ENCODE assay signal across 1 cellular context in genomic region chr13:36297600-36298338, GRCh38.
A peak's percentile ranks its signal among the peaks of the same experiment; 100 is the strongest.
TF ChIP-seq lines count a peak whose summit lies in the region.

CCDC169 (minus strand) TSS chr13:36297814; CDS start chr13:36297719, 95 bp downstream.

TF ChIP-seq in HepG2, 621 proteins besides CTCF, POLR2A, EP300 and RAD21 (continued from another document):
- TF ChIP-seq, protein P1, sequence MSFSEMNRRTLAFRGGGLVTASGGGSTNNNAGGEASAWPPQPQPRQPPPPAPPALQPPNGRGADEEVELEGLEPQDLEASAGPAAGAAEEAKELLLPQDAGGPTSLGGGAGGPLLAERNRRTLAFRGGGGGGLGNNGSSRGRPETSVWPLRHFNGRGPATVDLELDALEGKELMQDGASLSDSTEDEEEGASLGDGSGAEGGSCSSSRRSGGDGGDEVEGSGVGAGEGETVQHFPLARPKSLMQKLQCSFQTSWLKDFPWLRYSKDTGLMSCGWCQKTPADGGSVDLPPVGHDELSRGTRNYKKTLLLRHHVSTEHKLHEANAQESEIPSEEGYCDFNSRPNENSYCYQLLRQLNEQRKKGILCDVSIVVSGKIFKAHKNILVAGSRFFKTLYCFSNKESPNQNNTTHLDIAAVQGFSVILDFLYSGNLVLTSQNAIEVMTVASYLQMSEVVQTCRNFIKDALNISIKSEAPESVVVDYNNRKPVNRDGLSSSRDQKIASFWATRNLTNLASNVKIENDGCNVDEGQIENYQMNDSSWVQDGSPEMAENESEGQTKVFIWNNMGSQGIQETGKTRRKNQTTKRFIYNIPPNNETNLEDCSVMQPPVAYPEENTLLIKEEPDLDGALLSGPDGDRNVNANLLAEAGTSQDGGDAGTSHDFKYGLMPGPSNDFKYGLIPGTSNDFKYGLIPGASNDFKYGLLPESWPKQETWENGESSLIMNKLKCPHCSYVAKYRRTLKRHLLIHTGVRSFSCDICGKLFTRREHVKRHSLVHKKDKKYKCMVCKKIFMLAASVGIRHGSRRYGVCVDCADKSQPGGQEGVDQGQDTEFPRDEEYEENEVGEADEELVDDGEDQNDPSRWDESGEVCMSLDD (CRISPR knock-in tag; IDR thresholded peaks at IDR 0.05; ENCODE audit: borderline replicate concordance) = peak; percentile 73; the same call in 1 of the 2 replicates
- TF ChIP-seq, protein P2, sequence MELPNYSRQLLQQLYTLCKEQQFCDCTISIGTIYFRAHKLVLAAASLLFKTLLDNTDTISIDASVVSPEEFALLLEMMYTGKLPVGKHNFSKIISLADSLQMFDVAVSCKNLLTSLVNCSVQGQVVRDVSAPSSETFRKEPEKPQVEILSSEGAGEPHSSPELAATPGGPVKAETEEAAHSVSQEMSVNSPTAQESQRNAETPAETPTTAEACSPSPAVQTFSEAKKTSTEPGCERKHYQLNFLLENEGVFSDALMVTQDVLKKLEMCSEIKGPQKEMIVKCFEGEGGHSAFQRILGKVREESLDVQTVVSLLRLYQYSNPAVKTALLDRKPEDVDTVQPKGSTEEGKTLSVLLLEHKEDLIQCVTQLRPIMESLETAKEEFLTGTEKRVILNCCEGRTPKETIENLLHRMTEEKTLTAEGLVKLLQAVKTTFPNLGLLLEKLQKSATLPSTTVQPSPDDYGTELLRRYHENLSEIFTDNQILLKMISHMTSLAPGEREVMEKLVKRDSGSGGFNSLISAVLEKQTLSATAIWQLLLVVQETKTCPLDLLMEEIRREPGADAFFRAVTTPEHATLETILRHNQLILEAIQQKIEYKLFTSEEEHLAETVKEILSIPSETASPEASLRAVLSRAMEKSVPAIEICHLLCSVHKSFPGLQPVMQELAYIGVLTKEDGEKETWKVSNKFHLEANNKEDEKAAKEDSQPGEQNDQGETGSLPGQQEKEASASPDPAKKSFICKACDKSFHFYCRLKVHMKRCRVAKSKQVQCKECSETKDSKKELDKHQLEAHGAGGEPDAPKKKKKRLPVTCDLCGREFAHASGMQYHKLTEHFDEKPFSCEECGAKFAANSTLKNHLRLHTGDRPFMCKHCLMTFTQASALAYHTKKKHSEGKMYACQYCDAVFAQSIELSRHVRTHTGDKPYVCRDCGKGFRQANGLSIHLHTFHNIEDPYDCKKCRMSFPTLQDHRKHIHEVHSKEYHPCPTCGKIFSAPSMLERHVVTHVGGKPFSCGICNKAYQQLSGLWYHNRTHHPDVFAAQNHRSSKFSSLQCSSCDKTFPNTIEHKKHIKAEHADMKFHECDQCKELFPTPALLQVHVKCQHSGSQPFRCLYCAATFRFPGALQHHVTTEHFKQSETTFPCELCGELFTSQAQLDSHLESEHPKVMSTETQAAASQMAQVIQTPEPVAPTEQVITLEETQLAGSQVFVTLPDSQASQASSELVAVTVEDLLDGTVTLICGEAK (IDR thresholded peaks at IDR 0.05) = no peak
- TF ChIP-seq, protein P2 (CRISPR knock-in tag; IDR thresholded peaks at IDR 0.05) = 0 out of 2 replicates have a peak, but pooled peaks have one; percentile 43
- TF ChIP-seq ZNF281 (CRISPR knock-in tag; IDR thresholded peaks at IDR 0.05; ENCODE audit: borderline replicate concordance) = peak; percentile 51; the same call in 1 of the 2 replicates
- TF ChIP-seq, protein P3, sequence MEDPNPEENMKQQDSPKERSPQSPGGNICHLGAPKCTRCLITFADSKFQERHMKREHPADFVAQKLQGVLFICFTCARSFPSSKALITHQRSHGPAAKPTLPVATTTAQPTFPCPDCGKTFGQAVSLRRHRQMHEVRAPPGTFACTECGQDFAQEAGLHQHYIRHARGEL (CRISPR knock-in tag; IDR thresholded peaks at IDR 0.05) = no peak
- TF ChIP-seq HOXA5 (CRISPR knock-in tag; IDR thresholded peaks at IDR 0.05) = no peak
- TF ChIP-seq ZNF616 (CRISPR knock-in tag; IDR thresholded peaks at IDR 0.05; ENCODE audit: low read depth) = no peak
- 0 out of 2 replicates have a peak, but pooled peaks have one; percentile 18 for TF ChIP-seq ZFP91 (CRISPR knock-in tag; IDR thresholded peaks at IDR 0.05; ENCODE audit: borderline replicate concordance)
- no peak for TF ChIP-seq ZBTB20 (CRISPR knock-in tag; IDR thresholded peaks at IDR 0.05; ENCODE audit: borderline replicate concordance, low read depth)
